6 cellular contexts compared by ENCODE assay signal in genomic region chr16:30193098-30193497, GRCh38. TPM values are rescaled to one million over a fixed set of nuclear protein-coding genes. Genes with fewer than 3 reads are reported as not detected.
A peak's percentile ranks its signal among the peaks of the same experiment; 100 is the strongest.
DNase-seq lines count a peak whose midpoint lies in the region; ATAC-seq, FAIRE-seq and TF ChIP-seq lines count a peak whose summit lies in the region.
"Not testable (repeated sequence)": the region's sequence is repeated elsewhere in the genome, so short reads cannot be mapped to it uniquely, and the experiment has no call there.

No MANE protein-coding gene starts in this region.

- H3K27ac Mint-ChIP-seq in activated naive CD4-positive, alpha-beta T cell treated with anti-CD3 and anti-CD28 coated beads, Interleukin-2, amount 50 U/mL, for 72 hours: not testable (repeated sequence)

- DNase-seq in A549 (ENCODE audit: low read depth in 1 of 2, low spot score in 1 of 2); activated naive CD4-positive, alpha-beta T cell treated with anti-CD3 and anti-CD28 coated beads, Interleukin-2, amount 50 U/mL, for 72 hours (ENCODE audit: low spot score in 2 of 2); lower lobe of right lung: not testable (repeated sequence)

- not testable (repeated sequence) for H3K36me3 Mint-ChIP-seq in activated naive CD4-positive, alpha-beta T cell treated with anti-CD3 and anti-CD28 coated beads, Interleukin-2, amount 50 U/mL, for 72 hours

- not testable (repeated sequence) for TF ChIP-seq POLR2A in A549 (IDR thresholded peaks at IDR 0.05; ENCODE audit: low read length)

- POLR2A ChIA-PET in A549 (lab: Yijun Ruan, JAX): not testable (repeated sequence)

- FAIRE-seq in A549 (lab: Jason Lieb, UNC): not testable (repeated sequence)

- not testable (repeated sequence) for TF ChIP-seq CTCF in A549 (IDR thresholded peaks at IDR 0.05); lower lobe of right lung (IDR thresholded peaks at IDR 0.05)

- not testable (repeated sequence) for H3K27ac ChIP-seq in A549, lower lobe of right lung

- H3K9me3 ChIP-seq in A549, lower lobe of right lung: not testable (repeated sequence)

- not testable (repeated sequence) for H3K4me3 ChIP-seq in A549, lower lobe of right lung

- TF ChIP-seq RAD21 in A549 (conservative IDR thresholded peaks at IDR 0.05 in 1 of 2, IDR thresholded peaks at IDR 0.05 in 1 of 2): not testable (repeated sequence)

- H3K36me3 ChIP-seq in lower lobe of right lung: not testable (repeated sequence)

- not testable (repeated sequence) for TF ChIP-seq EP300 in A549 (IDR thresholded peaks at IDR 0.05)

- H3K4me2 ChIP-seq in A549: not testable (repeated sequence)

- not testable (repeated sequence) for H3K27me3 ChIP-seq in lower lobe of right lung (ENCODE audit: low read depth)

- no CpG with 5 or more reads among the region's 21 CpGs for WGBS in A549 (ENCODE audit: missing lambda C conversion rate)

- not testable (repeated sequence) for H3K4me1 ChIP-seq in A549, lower lobe of right lung

- H3K9me3 Mint-ChIP-seq in activated naive CD4-positive, alpha-beta T cell treated with anti-CD3 and anti-CD28 coated beads, Interleukin-2, amount 50 U/mL, for 72 hours: not testable (repeated sequence)

- CTCF ChIA-PET in A549 (lab: Yijun Ruan, JAX): not testable (repeated sequence)

- peak; percentile 51 to 57 for ATAC-seq in A549
- ATAC-seq in GM21360 (IDR thresholded peaks at IDR 0.05; ENCODE audit: unreplicated experiment): peak; percentile 10
- peak; percentile 4 for ATAC-seq in HG02763 (IDR thresholded peaks at IDR 0.05; ENCODE audit: unreplicated experiment)
- peak; percentile 12 for ATAC-seq in HG03439 (IDR thresholded peaks at IDR 0.05; ENCODE audit: unreplicated experiment)
- peak; percentile 11 to 20 for ATAC-seq in activated naive CD4-positive, alpha-beta T cell treated with anti-CD3 and anti-CD28 coated beads, Interleukin-2, amount 50 U/mL, for 72 hours
- peak; percentile 18 to 44 for ATAC-seq in lower lobe of right lung

- intact Hi-C loops in lower lobe of right lung (cut with DNase I): not testable (repeated sequence)

RNA-seq across cellular contexts. Expression of gene BOLA2B, which starts 0.4 kb away (rescaled TPM):
- polyA plus RNA-seq in A549 (2011; rRNA removed) (43.9 and 53.8 TPM in 2 replicates), A549 (2017; fragmentation: RNase III; extraction: RNeasy Plus Mini Kit Qiagen cat#74134 plus additional on column Dnase treatment) (236 to 258 TPM (median 244 TPM) in 3 replicates)
- polyA plus RNA-seq in A549 (2012; cell fraction: cytosol; rRNA removed): 372 and 474 TPM in 2 replicates
- 271 and 571 TPM in 2 replicates for polyA plus RNA-seq in A549 (2012; cell fraction: nucleus; rRNA removed)
- polyA minus RNA-seq in A549 (2011; rRNA and poly(A)+ RNA removed): 27.9 and 46.2 TPM in 2 replicates
- 100 to 1,000 TPM; 158 to 173 TPM for total RNA-seq in activated naive CD4-positive, alpha-beta T cell treated with anti-CD3 and anti-CD28 coated beads, Interleukin-2, amount 50 U/mL, for 72 hours
- 51.7 TPM for total RNA-seq in lower lobe of right lung

RNA-seq across cellular contexts. Expression of gene SLX1A, which starts 0.6 kb away (rescaled TPM):
- polyA plus RNA-seq in A549 (2011; rRNA removed) (3.5 and 17.5 TPM in 2 replicates), A549 (2017; fragmentation: RNase III; extraction: RNeasy Plus Mini Kit Qiagen cat#74134 plus additional on column Dnase treatment) (28.0 to 32.2 TPM (median 28.4 TPM) in 3 replicates)
- polyA plus RNA-seq in A549 (2012; cell fraction: cytosol; rRNA removed): 24.0 and 25.5 TPM in 2 replicates
- 46.9 and 54.5 TPM in 2 replicates for polyA plus RNA-seq in A549 (2012; cell fraction: nucleus; rRNA removed)
- polyA minus RNA-seq in A549 (2011; rRNA and poly(A)+ RNA removed): 1.1 and 4.8 TPM in 2 replicates
- total RNA-seq in activated naive CD4-positive, alpha-beta T cell treated with anti-CD3 and anti-CD28 coated beads, Interleukin-2, amount 50 U/mL, for 72 hours: 10 to 100 TPM; 46.4 to 84.7 TPM
- 28.6 TPM for total RNA-seq in lower lobe of right lung

RNA-seq across cellular contexts. Expression of gene SULT1A3, which starts 6.0 kb away (rescaled TPM):
- polyA plus RNA-seq in A549 (2011; rRNA removed): 8.0 and 11.5 TPM in 2 replicates
- polyA plus RNA-seq in A549 (2012; cell fraction: cytosol; rRNA removed): 6.8 and 9.8 TPM in 2 replicates
- 25.2 and 31.9 TPM in 2 replicates for polyA plus RNA-seq in A549 (2012; cell fraction: nucleus; rRNA removed)
- 7.9 to 8.8 TPM (median 8.3 TPM) in 3 replicates for polyA plus RNA-seq in A549 (2017; fragmentation: RNase III; extraction: RNeasy Plus Mini Kit Qiagen cat#74134 plus additional on column Dnase treatment)
- 2.6 TPM in 2 replicates for polyA minus RNA-seq in A549 (2011; rRNA and poly(A)+ RNA removed)
- 10 to 100 TPM; 18.0 to 31.9 TPM for total RNA-seq in activated naive CD4-positive, alpha-beta T cell treated with anti-CD3 and anti-CD28 coated beads, Interleukin-2, amount 50 U/mL, for 72 hours
- total RNA-seq in lower lobe of right lung: 23.1 TPM

RNA-seq across cellular contexts. Expression of gene CORO1A, which starts 9.7 kb away (rescaled TPM):
- polyA plus RNA-seq in A549 (2011; rRNA removed): 0.82 and 0.83 TPM in 2 replicates
- 4.7 and 4.9 TPM in 2 replicates for polyA plus RNA-seq in A549 (2012; cell fraction: cytosol; rRNA removed)
- polyA plus RNA-seq in A549 (2012; cell fraction: nucleus; rRNA removed): 8.2 and 9.4 TPM in 2 replicates
- polyA plus RNA-seq in A549 (2017; fragmentation: RNase III; extraction: RNeasy Plus Mini Kit Qiagen cat#74134 plus additional on column Dnase treatment): 4.1 to 5.9 TPM (median 5.3 TPM) in 3 replicates
- polyA minus RNA-seq in A549 (2011; rRNA and poly(A)+ RNA removed): 0.25 and 2.0 TPM in 2 replicates
- 1,000 to 10,000 TPM in 1 of 2 donors, 100 to 1,000 TPM in 1; 672 to 1,124 TPM for total RNA-seq in activated naive CD4-positive, alpha-beta T cell treated with anti-CD3 and anti-CD28 coated beads, Interleukin-2, amount 50 U/mL, for 72 hours
- 76.3 TPM for total RNA-seq in lower lobe of right lung

RNA-seq across cellular contexts. Expression of gene NPIPB13, which starts 55.2 kb away (rescaled TPM):
- polyA plus RNA-seq in A549 (2011; rRNA removed) (0.98 and 1.7 TPM in 2 replicates), A549 (2017; fragmentation: RNase III; extraction: RNeasy Plus Mini Kit Qiagen cat#74134 plus additional on column Dnase treatment) (1.00 to 1.5 TPM (median 1.1 TPM) in 3 replicates)
- 5.2 and 5.4 TPM in 2 replicates for polyA plus RNA-seq in A549 (2012; cell fraction: cytosol; rRNA removed)
- 43.7 and 54.6 TPM in 2 replicates for polyA plus RNA-seq in A549 (2012; cell fraction: nucleus; rRNA removed)
- polyA minus RNA-seq in A549 (2011; rRNA and poly(A)+ RNA removed): 8.0 and 11.5 TPM in 2 replicates
- 10 to 100 TPM; 16.4 to 23.5 TPM for total RNA-seq in activated naive CD4-positive, alpha-beta T cell treated with anti-CD3 and anti-CD28 coated beads, Interleukin-2, amount 50 U/mL, for 72 hours
- total RNA-seq in lower lobe of right lung: 27.6 TPM

Comparison
In these comparisons a context has a peak if more than half of its experiments do, and no peak if none do; other contexts are left out.
1. ATAC-seq: peak in every context shown above with its lines; median percentile 54 in A549; 31 in lower lobe of right lung; 16 in activated naive CD4-positive, alpha-beta T cell treated with anti-CD3 and anti-CD28 coated beads, Interleukin-2, amount 50 U/mL, for 72 hours; 12 in HG03439; 10 in GM21360; 4 in HG02763.